ENCODE assay signal across 9 cellular contexts in the genomic region with DNA sequence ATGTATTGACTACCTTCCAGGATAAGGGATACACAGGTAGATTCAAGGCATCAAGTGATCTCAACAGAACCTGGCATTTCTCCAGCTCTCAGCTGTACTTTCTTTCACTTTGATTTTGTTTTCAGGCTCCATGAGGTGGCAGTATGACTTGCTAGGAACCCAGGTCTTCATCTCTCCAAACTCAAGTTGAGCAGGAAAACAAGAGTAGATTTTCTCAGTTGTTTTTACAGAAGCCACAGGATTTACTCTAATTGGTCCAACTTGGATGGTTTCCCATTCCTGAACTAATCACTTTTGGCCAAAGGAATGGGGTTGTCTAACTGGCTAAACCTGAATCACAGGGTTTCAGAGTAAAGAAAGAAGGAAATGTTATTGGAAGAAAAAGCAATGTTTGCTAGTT.
DNase-seq lines count a peak whose midpoint lies in the region; ATAC-seq and TF ChIP-seq lines count a peak whose summit lies in the region.
"Had no signal": no experiment of that assay in that cellular context is flagged by ENCODE, and none has a peak within 500 bp of the region (broad histone marks: within the 10 kb centered on the region; RNA-seq: fewer than 3 reads in every experiment).

No MANE protein-coding gene starts in this region.

- intact Hi-C loops in activated CD4-positive, alpha-beta T cell treated with anti-CD3 and anti-CD28 coated beads, Interleukin-2, amount 10 ng/mL, durations not matched to agents 24 days and 14 days (cut with micrococcal nuclease) = no loop called here

- no peaks in the 10 kb centered on the region for H3K27me3 Mint-ChIP-seq in endothelial cell (ENCODE audit: unreplicated experiment)
- peaks cover 3% of the 10 kb centered on the region for H3K27me3 Mint-ChIP-seq in activated CD4-positive, alpha-beta T cell treated with anti-CD3 and anti-CD28 coated beads, Interleukin-2, amount 10 ng/mL, durations not matched to agents 24 days and 14 days

- no peak for ATAC-seq in HG02852 (IDR thresholded peaks at IDR 0.05; ENCODE audit: unreplicated experiment)
- ATAC-seq: stimulated activated memory B cell treated with anti-CD40 and anti-IgM and Interleukin-4, amounts not matched to agents 10 μg/mL and 1 μg/mL and 100 μg/mL, for 72 hours had no signal

- no peaks in the 10 kb centered on the region for H3K36me3 Mint-ChIP-seq in endothelial cell (ENCODE audit: low read depth, unreplicated experiment)
- no peaks in the 10 kb centered on the region for H3K36me3 Mint-ChIP-seq in activated CD4-positive, alpha-beta T cell treated with anti-CD3 and anti-CD28 coated beads, Interleukin-2, amount 10 ng/mL, durations not matched to agents 24 days and 14 days (ENCODE audit: low read depth)

- TF ChIP-seq CTCF in VCaP (conservative IDR thresholded peaks at IDR 0.05) (peak; percentile 51), endothelial cell (IDR thresholded peaks at IDR 0.05; ENCODE audit: unreplicated experiment) (no peak)

- H3K9me3 Mint-ChIP-seq in endothelial cell (ENCODE audit: unreplicated experiment) = no peaks in the 10 kb centered on the region
- H3K9me3 Mint-ChIP-seq in activated CD4-positive, alpha-beta T cell treated with anti-CD3 and anti-CD28 coated beads, Interleukin-2, amount 10 ng/mL, durations not matched to agents 24 days and 14 days = no peaks in the 10 kb centered on the region
- H3K9me3 Mint-ChIP-seq: stimulated activated memory B cell treated with anti-CD40 and anti-IgM and Interleukin-4, amounts not matched to agents 10 μg/mL and 1 μg/mL and 100 μg/mL, for 72 hours had no signal

- DNase-seq in DMS114 treated with DMSO at 0.1 percent for 48 hours (lab: John Stamatoyannopoulos, UW; ENCODE audit: unreplicated experiment) (peak; percentile 9), HuH-7.5 (ENCODE audit: low spot score) (peak; percentile 73), kidney tubule cell (ENCODE audit: low spot score) (peak; percentile 83), NCI-H128 (lab: John Stamatoyannopoulos, UW; ENCODE audit: unreplicated experiment) (no peak), endothelial cell (ENCODE audit: low spot score) (no peak)
- no peak for DNase-seq in activated CD4-positive, alpha-beta T cell treated with anti-CD3 and anti-CD28 coated beads, Interleukin-2, amount 10 ng/mL, durations not matched to agents 24 days and 14 days

- H3K4me3 Mint-ChIP-seq in endothelial cell (ENCODE audit: unreplicated experiment) = no peak overlapping the region
- no peak overlapping the region for H3K4me3 Mint-ChIP-seq in activated CD4-positive, alpha-beta T cell treated with anti-CD3 and anti-CD28 coated beads, Interleukin-2, amount 10 ng/mL, durations not matched to agents 24 days and 14 days
- H3K4me3 Mint-ChIP-seq: stimulated activated memory B cell treated with anti-CD40 and anti-IgM and Interleukin-4, amounts not matched to agents 10 μg/mL and 1 μg/mL and 100 μg/mL, for 72 hours had no signal

- peak overlapping the region; percentile 62 for H3K27ac ChIP-seq in VCaP

- H3K4me1 Mint-ChIP-seq in endothelial cell (ENCODE audit: unreplicated experiment) = no peaks in the 10 kb centered on the region
- H3K4me1 Mint-ChIP-seq in activated CD4-positive, alpha-beta T cell treated with anti-CD3 and anti-CD28 coated beads, Interleukin-2, amount 10 ng/mL, durations not matched to agents 24 days and 14 days = no peaks in the 10 kb centered on the region
- H3K4me1 Mint-ChIP-seq: stimulated activated memory B cell treated with anti-CD40 and anti-IgM and Interleukin-4, amounts not matched to agents 10 μg/mL and 1 μg/mL and 100 μg/mL, for 72 hours had no signal

- no peak overlapping the region for H3K27ac Mint-ChIP-seq in endothelial cell (ENCODE audit: unreplicated experiment)
- no peak overlapping the region for H3K27ac Mint-ChIP-seq in activated CD4-positive, alpha-beta T cell treated with anti-CD3 and anti-CD28 coated beads, Interleukin-2, amount 10 ng/mL, durations not matched to agents 24 days and 14 days
- H3K27ac Mint-ChIP-seq: stimulated activated memory B cell treated with anti-CD40 and anti-IgM and Interleukin-4, amounts not matched to agents 10 μg/mL and 1 μg/mL and 100 μg/mL, for 72 hours had no signal

Comparison
In these comparisons a context has a peak if more than half of its experiments do, and no peak if none do; other contexts are left out.
1. DNase-seq: peak in DMS114 treated with DMSO at 0.1 percent for 48 hours (single experiment), HuH-7.5 (single experiment) and kidney tubule cell (single experiment); none in NCI-H128 (single experiment), endothelial cell (single experiment) and activated CD4-positive, alpha-beta T cell treated with anti-CD3 and anti-CD28 coated beads, Interleukin-2, amount 10 ng/mL, durations not matched to agents 24 days and 14 days (single experiment).